Comparison of ENCODE assay signal across 19 cellular contexts in the genomic region with DNA sequence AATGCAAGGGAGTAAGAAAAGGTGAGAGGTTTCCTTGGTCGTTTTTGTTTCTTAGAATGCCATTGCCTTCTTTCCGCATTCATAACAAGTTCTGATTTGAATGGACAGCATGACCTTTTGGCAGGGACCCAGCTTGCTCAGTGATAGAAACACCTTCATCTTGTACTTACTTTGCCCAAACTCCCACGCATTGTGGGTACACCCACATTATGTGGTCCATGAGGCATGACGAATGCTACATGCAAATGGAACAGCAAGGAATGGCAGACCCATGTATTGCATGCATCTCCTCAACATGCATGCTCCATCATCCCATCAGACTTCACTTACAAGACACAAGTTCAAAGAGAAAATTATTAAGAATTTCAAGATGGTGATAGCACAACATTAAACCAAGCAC.
DNase-seq lines count a peak whose midpoint lies in the region; ATAC-seq and TF ChIP-seq lines count a peak whose summit lies in the region.
"Had no signal": no experiment of that assay in that cellular context is flagged by ENCODE, and none has a peak within 500 bp of the region (broad histone marks: within the 10 kb centered on the region; RNA-seq: fewer than 3 reads in every experiment).

No MANE protein-coding gene starts in this region.

- no peak for ATAC-seq in esophagus mucosa
- ATAC-seq: A549, mucosa of descending colon, psoas muscle had no signal

- no peak overlapping the region for H3K4me3 Mint-ChIP-seq in activated CD4-positive, alpha-beta memory T cell treated with anti-CD3 and anti-CD28 coated beads for 36 hours
- H3K4me3 Mint-ChIP-seq in activated CD4-positive, alpha-beta memory T cell treated with anti-CD3 and anti-CD28 coated beads, Interleukin-2, amount 10 ng/mL, durations not matched to agents 7 days and 5 days: no peak overlapping the region
- H3K4me3 Mint-ChIP-seq in activated T-helper 2 cell treated with anti-CD3 and anti-CD28 coated beads, Interferon-gamma antibody, Interleukin-2, Interleukin-4, amounts not matched to agents 10 μg/mL and 5 μg/mL and 100 μg/mL, durations not matched to agents 14 hours and 24 hours and 36 hours (ENCODE audit: low read depth): no peak overlapping the region
- no peak overlapping the region for H3K4me3 Mint-ChIP-seq in Calu3 (ENCODE audit: low read depth, unreplicated experiment)

- in situ Hi-C loops in Caki2 (cut with HindIII; ENCODE audit: low pct_unique_long_range_greater_than_20kb, low sequenced_read_pairs): no loop called here

- intact Hi-C loops in activated CD4-positive, alpha-beta memory T cell treated with anti-CD3 and anti-CD28 coated beads for 36 hours (cut with micrococcal nuclease): no loop called here
- intact Hi-C loops in activated T-helper 2 cell treated with anti-CD3 and anti-CD28 coated beads, Interferon-gamma antibody, Interleukin-2, Interleukin-4, amounts not matched to agents 10 μg/mL and 5 μg/mL and 100 μg/mL, durations not matched to agents 14 hours and 24 hours and 36 hours (cut with micrococcal nuclease): loop anchor here (5.0 kb wide), 1 partner anchor 109 kb away; no protein-coding TSS in a partner anchor
- intact Hi-C loops in Calu3 (cut with micrococcal nuclease; ENCODE audit: unreplicated experiment): no loop called here

- H3K27ac Mint-ChIP-seq in activated CD4-positive, alpha-beta memory T cell treated with anti-CD3 and anti-CD28 coated beads for 36 hours: no peak overlapping the region
- H3K27ac Mint-ChIP-seq in activated CD4-positive, alpha-beta memory T cell treated with anti-CD3 and anti-CD28 coated beads, Interleukin-2, amount 10 ng/mL, durations not matched to agents 7 days and 5 days: no peak overlapping the region
- H3K27ac Mint-ChIP-seq in activated T-helper 2 cell treated with anti-CD3 and anti-CD28 coated beads, Interferon-gamma antibody, Interleukin-2, Interleukin-4, amounts not matched to agents 10 μg/mL and 5 μg/mL and 100 μg/mL, durations not matched to agents 14 hours and 24 hours and 36 hours: peak overlapping the region; percentile 30
- H3K27ac Mint-ChIP-seq in Calu3 (ENCODE audit: unreplicated experiment): no peak overlapping the region
- H3K27ac Mint-ChIP-seq: neural progenitor cell had no signal

- no peaks in the 10 kb centered on the region for H3K36me3 Mint-ChIP-seq in activated CD4-positive, alpha-beta memory T cell treated with anti-CD3 and anti-CD28 coated beads for 36 hours
- H3K36me3 Mint-ChIP-seq in activated CD4-positive, alpha-beta memory T cell treated with anti-CD3 and anti-CD28 coated beads, Interleukin-2, amount 10 ng/mL, durations not matched to agents 7 days and 5 days (ENCODE audit: low read depth): peaks cover 6% of the 10 kb centered on the region
- H3K36me3 Mint-ChIP-seq in activated T-helper 2 cell treated with anti-CD3 and anti-CD28 coated beads, Interferon-gamma antibody, Interleukin-2, Interleukin-4, amounts not matched to agents 10 μg/mL and 5 μg/mL and 100 μg/mL, durations not matched to agents 14 hours and 24 hours and 36 hours (ENCODE audit: low read depth): no peaks in the 10 kb centered on the region
- H3K36me3 Mint-ChIP-seq in Calu3 (ENCODE audit: insufficient read depth, unreplicated experiment): no peaks in the 10 kb centered on the region
- H3K36me3 Mint-ChIP-seq: neural progenitor cell had no signal

- no peaks in the 10 kb centered on the region for H3K27me3 Mint-ChIP-seq in activated CD4-positive, alpha-beta memory T cell treated with anti-CD3 and anti-CD28 coated beads for 36 hours
- peaks cover 2% of the 10 kb centered on the region for H3K27me3 Mint-ChIP-seq in activated CD4-positive, alpha-beta memory T cell treated with anti-CD3 and anti-CD28 coated beads, Interleukin-2, amount 10 ng/mL, durations not matched to agents 7 days and 5 days
- H3K27me3 Mint-ChIP-seq in activated T-helper 2 cell treated with anti-CD3 and anti-CD28 coated beads, Interferon-gamma antibody, Interleukin-2, Interleukin-4, amounts not matched to agents 10 μg/mL and 5 μg/mL and 100 μg/mL, durations not matched to agents 14 hours and 24 hours and 36 hours (ENCODE audit: low read depth): peaks cover 2% of the 10 kb centered on the region
- H3K27me3 Mint-ChIP-seq in Calu3 (ENCODE audit: unreplicated experiment): no peaks in the 10 kb centered on the region

- no TSS peak for BruUV-seq in Calu3 (replicated peaks; lab: Mats Ljungman, UMichigan)

- no peaks in the 10 kb centered on the region for H3K9me3 Mint-ChIP-seq in activated CD4-positive, alpha-beta memory T cell treated with anti-CD3 and anti-CD28 coated beads for 36 hours
- peaks cover 4% of the 10 kb centered on the region for H3K9me3 Mint-ChIP-seq in activated CD4-positive, alpha-beta memory T cell treated with anti-CD3 and anti-CD28 coated beads, Interleukin-2, amount 10 ng/mL, durations not matched to agents 7 days and 5 days
- no peaks in the 10 kb centered on the region for H3K9me3 Mint-ChIP-seq in activated T-helper 2 cell treated with anti-CD3 and anti-CD28 coated beads, Interferon-gamma antibody, Interleukin-2, Interleukin-4, amounts not matched to agents 10 μg/mL and 5 μg/mL and 100 μg/mL, durations not matched to agents 14 hours and 24 hours and 36 hours
- H3K9me3 Mint-ChIP-seq in Calu3 (ENCODE audit: low read depth, unreplicated experiment): no peaks in the 10 kb centered on the region
- H3K9me3 Mint-ChIP-seq: neural progenitor cell had no signal

- POLR2A ChIA-PET in activated CD4-positive, alpha-beta memory T cell treated with anti-CD3 and anti-CD28 coated beads for 36 hours (lab: Charles Lee): no interaction called here
- POLR2A ChIA-PET in activated CD4-positive, alpha-beta memory T cell treated with anti-CD3 and anti-CD28 coated beads, Interleukin-2, amount 10 ng/mL, durations not matched to agents 7 days and 5 days (lab: Charles Lee): no interaction called here

- peaks cover 7% of the 10 kb centered on the region for H3K4me1 Mint-ChIP-seq in activated CD4-positive, alpha-beta memory T cell treated with anti-CD3 and anti-CD28 coated beads for 36 hours (ENCODE audit: low read depth)
- peaks cover 7% of the 10 kb centered on the region for H3K4me1 Mint-ChIP-seq in activated CD4-positive, alpha-beta memory T cell treated with anti-CD3 and anti-CD28 coated beads, Interleukin-2, amount 10 ng/mL, durations not matched to agents 7 days and 5 days
- H3K4me1 Mint-ChIP-seq in activated T-helper 2 cell treated with anti-CD3 and anti-CD28 coated beads, Interferon-gamma antibody, Interleukin-2, Interleukin-4, amounts not matched to agents 10 μg/mL and 5 μg/mL and 100 μg/mL, durations not matched to agents 14 hours and 24 hours and 36 hours (ENCODE audit: low read depth): peaks cover 20% of the 10 kb centered on the region
- H3K4me1 Mint-ChIP-seq in Calu3 (ENCODE audit: low read depth, unreplicated experiment): peaks cover under 1% of the 10 kb centered on the region

- DNase-seq in activated CD4-positive, alpha-beta memory T cell treated with anti-CD3 and anti-CD28 coated beads for 36 hours: peak; percentile 63
- no peak for DNase-seq in activated CD4-positive, alpha-beta memory T cell treated with anti-CD3 and anti-CD28 coated beads, Interleukin-2, amount 10 ng/mL, durations not matched to agents 7 days and 5 days
- DNase-seq in Caki2 (ENCODE audit: low read depth) (peak; percentile 69), Kasumi-1 (lab: John Stamatoyannopoulos, UW) (no peak), Calu3 (no peak)
- no peak for DNase-seq in activated T-helper 2 cell treated with anti-CD3 and anti-CD28 coated beads, Interferon-gamma antibody, Interleukin-2, Interleukin-4, amounts not matched to agents 10 μg/mL and 5 μg/mL and 100 μg/mL, durations not matched to agents 14 hours and 24 hours and 36 hours (ENCODE audit: low spot score)
- peak; percentile 18 to 30 for DNase-seq in stimulated activated CD4-positive, alpha-beta T cell treated with anti-CD3 and anti-CD28 coated beads, Interleukin-4, amount 100 ng/mL, for 48 hours (ENCODE audit: low read depth in 2 of 2)
- DNase-seq: GDM1, head of caudate nucleus, mucosa of descending colon, NCI-H1417, NCI-H526 treated with DMSO at 0.1 percent for 48 hours, psoas muscle, SHP77 treated with DMSO at 0.1 percent for 48 hours, substantia nigra, WERI-Rb-1 had no signal

- no peak for TF ChIP-seq CTCF in Calu3 (IDR thresholded peaks at IDR 0.05; ENCODE audit: unreplicated experiment)

- CTCF ChIA-PET in activated CD4-positive, alpha-beta memory T cell treated with anti-CD3 and anti-CD28 coated beads for 36 hours (lab: Charles Lee): no interaction called here
- CTCF ChIA-PET in activated CD4-positive, alpha-beta memory T cell treated with anti-CD3 and anti-CD28 coated beads, Interleukin-2, amount 10 ng/mL, durations not matched to agents 7 days and 5 days (lab: Charles Lee): no interaction called here
- CTCF ChIA-PET in Calu3 (lab: Charles Lee): no interaction called here

Comparison
In these comparisons a context has a peak if more than half of its experiments do, and no peak if none do; other contexts are left out.
1. DNase-seq: peak in activated CD4-positive, alpha-beta memory T cell treated with anti-CD3 and anti-CD28 coated beads for 36 hours (single experiment), Caki2 (single experiment) and stimulated activated CD4-positive, alpha-beta T cell treated with anti-CD3 and anti-CD28 coated beads, Interleukin-4, amount 100 ng/mL, for 48 hours (2 of 2); none in activated CD4-positive, alpha-beta memory T cell treated with anti-CD3 and anti-CD28 coated beads, Interleukin-2, amount 10 ng/mL, durations not matched to agents 7 days and 5 days (single experiment), activated T-helper 2 cell treated with anti-CD3 and anti-CD28 coated beads, Interferon-gamma antibody, Interleukin-2, Interleukin-4, amounts not matched to agents 10 μg/mL and 5 μg/mL and 100 μg/mL, durations not matched to agents 14 hours and 24 hours and 36 hours (single experiment), Kasumi-1 (0 of 2) and Calu3 (single experiment).